ENCODE assay signal across 1 cellular context in the genomic region with DNA sequence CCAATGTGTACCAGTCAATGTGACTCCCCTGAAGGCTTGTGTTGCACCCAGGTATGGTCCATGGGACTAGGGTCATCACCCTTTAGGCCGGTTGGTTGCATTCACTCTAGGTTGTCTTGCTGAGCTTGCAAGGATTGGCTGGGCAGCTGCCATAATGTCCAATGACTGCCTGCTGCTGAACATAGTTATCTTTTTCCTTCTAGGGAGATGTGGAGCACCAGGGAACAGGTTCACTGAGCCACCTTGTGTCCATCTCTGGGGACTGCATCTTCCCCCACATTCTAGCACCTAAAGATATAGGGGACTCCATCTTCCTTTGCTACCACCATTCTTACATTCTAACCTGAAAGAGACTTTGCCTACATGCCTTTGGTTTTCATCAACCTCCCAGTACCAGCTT.
TF ChIP-seq lines count a peak whose summit lies in the region.

No MANE protein-coding gene starts in this region.

TF ChIP-seq in K562, 482 proteins besides CTCF, POLR2A, EP300 and RAD21 (continued from another document):
- TF ChIP-seq, protein P1, sequence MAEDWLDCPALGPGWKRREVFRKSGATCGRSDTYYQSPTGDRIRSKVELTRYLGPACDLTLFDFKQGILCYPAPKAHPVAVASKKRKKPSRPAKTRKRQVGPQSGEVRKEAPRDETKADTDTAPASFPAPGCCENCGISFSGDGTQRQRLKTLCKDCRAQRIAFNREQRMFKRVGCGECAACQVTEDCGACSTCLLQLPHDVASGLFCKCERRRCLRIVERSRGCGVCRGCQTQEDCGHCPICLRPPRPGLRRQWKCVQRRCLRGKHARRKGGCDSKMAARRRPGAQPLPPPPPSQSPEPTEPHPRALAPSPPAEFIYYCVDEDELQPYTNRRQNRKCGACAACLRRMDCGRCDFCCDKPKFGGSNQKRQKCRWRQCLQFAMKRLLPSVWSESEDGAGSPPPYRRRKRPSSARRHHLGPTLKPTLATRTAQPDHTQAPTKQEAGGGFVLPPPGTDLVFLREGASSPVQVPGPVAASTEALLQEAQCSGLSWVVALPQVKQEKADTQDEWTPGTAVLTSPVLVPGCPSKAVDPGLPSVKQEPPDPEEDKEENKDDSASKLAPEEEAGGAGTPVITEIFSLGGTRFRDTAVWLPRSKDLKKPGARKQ (CRISPR knock-in tag; IDR thresholded peaks at IDR 0.05), result no peak
- TF ChIP-seq SMC3 (conservative IDR thresholded peaks at IDR 0.05; ENCODE audit: insufficient read depth, low read depth, low read length), result peak; percentile 89
- TF ChIP-seq HLTF (IDR thresholded peaks at IDR 0.05), result no peak
- no peak for TF ChIP-seq ZNF431 (CRISPR knock-in tag; IDR thresholded peaks at IDR 0.05)
- peak; percentile 46; the same call in 1 of the 2 replicates for TF ChIP-seq STAG1 (CRISPR knock-in tag; IDR thresholded peaks at IDR 0.05; ENCODE audit: borderline replicate concordance)
- TF ChIP-seq POLR2AphosphoS2 (IDR thresholded peaks at IDR 0.05; ENCODE audit: low read length), result no peak
- no peak for TF ChIP-seq CXXC5 (CRISPR knock-in tag; IDR thresholded peaks at IDR 0.05)
- no peak for TF ChIP-seq MCM7 (IDR thresholded peaks at IDR 0.05)
- no peak for TF ChIP-seq ZNF184 (CRISPR knock-in tag; IDR thresholded peaks at IDR 0.05)
- TF ChIP-seq ZKSCAN3 (CRISPR knock-in tag; IDR thresholded peaks at IDR 0.05), result no peak
- TF ChIP-seq, protein P2, sequence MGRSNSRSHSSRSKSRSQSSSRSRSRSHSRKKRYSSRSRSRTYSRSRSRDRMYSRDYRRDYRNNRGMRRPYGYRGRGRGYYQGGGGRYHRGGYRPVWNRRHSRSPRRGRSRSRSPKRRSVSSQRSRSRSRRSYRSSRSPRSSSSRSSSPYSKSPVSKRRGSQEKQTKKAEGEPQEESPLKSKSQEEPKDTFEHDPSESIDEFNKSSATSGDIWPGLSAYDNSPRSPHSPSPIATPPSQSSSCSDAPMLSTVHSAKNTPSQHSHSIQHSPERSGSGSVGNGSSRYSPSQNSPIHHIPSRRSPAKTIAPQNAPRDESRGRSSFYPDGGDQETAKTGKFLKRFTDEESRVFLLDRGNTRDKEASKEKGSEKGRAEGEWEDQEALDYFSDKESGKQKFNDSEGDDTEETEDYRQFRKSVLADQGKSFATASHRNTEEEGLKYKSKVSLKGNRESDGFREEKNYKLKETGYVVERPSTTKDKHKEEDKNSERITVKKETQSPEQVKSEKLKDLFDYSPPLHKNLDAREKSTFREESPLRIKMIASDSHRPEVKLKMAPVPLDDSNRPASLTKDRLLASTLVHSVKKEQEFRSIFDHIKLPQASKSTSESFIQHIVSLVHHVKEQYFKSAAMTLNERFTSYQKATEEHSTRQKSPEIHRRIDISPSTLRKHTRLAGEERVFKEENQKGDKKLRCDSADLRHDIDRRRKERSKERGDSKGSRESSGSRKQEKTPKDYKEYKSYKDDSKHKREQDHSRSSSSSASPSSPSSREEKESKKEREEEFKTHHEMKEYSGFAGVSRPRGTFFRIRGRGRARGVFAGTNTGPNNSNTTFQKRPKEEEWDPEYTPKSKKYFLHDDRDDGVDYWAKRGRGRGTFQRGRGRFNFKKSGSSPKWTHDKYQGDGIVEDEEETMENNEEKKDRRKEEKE (IDR thresholded peaks at IDR 0.05; ENCODE audit: borderline replicate concordance in 1 of 2, control insufficient read depth in 1 of 2, low read depth in 2 of 2, low read length in 1 of 2), result no peak
- TF ChIP-seq ZZZ3 (IDR thresholded peaks at IDR 0.05), result no peak
- TF ChIP-seq, protein P3, sequence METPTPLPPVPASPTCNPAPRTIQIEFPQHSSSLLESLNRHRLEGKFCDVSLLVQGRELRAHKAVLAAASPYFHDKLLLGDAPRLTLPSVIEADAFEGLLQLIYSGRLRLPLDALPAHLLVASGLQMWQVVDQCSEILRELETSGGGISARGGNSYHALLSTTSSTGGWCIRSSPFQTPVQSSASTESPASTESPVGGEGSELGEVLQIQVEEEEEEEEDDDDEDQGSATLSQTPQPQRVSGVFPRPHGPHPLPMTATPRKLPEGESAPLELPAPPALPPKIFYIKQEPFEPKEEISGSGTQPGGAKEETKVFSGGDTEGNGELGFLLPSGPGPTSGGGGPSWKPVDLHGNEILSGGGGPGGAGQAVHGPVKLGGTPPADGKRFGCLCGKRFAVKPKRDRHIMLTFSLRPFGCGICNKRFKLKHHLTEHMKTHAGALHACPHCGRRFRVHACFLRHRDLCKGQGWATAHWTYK (CRISPR knock-in tag; IDR thresholded peaks at IDR 0.05), result no peak
- peak; percentile 4 for TF ChIP-seq NFYB (IDR thresholded peaks at IDR 0.05; ENCODE audit: extremely low read depth, insufficient read length)
- TF ChIP-seq SAP30 (IDR thresholded peaks at IDR 0.05; ENCODE audit: borderline replicate concordance, insufficient read depth, low read depth, low read length, poor library complexity, severe bottlenecking), result no peak
- no peak for TF ChIP-seq SP2 (IDR thresholded peaks at IDR 0.05; ENCODE audit: extremely low read depth, low read depth, low read length, poor library complexity, severe bottlenecking)
- TF ChIP-seq, protein P4, sequence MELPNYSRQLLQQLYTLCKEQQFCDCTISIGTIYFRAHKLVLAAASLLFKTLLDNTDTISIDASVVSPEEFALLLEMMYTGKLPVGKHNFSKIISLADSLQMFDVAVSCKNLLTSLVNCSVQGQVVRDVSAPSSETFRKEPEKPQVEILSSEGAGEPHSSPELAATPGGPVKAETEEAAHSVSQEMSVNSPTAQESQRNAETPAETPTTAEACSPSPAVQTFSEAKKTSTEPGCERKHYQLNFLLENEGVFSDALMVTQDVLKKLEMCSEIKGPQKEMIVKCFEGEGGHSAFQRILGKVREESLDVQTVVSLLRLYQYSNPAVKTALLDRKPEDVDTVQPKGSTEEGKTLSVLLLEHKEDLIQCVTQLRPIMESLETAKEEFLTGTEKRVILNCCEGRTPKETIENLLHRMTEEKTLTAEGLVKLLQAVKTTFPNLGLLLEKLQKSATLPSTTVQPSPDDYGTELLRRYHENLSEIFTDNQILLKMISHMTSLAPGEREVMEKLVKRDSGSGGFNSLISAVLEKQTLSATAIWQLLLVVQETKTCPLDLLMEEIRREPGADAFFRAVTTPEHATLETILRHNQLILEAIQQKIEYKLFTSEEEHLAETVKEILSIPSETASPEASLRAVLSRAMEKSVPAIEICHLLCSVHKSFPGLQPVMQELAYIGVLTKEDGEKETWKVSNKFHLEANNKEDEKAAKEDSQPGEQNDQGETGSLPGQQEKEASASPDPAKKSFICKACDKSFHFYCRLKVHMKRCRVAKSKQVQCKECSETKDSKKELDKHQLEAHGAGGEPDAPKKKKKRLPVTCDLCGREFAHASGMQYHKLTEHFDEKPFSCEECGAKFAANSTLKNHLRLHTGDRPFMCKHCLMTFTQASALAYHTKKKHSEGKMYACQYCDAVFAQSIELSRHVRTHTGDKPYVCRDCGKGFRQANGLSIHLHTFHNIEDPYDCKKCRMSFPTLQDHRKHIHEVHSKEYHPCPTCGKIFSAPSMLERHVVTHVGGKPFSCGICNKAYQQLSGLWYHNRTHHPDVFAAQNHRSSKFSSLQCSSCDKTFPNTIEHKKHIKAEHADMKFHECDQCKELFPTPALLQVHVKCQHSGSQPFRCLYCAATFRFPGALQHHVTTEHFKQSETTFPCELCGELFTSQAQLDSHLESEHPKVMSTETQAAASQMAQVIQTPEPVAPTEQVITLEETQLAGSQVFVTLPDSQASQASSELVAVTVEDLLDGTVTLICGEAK (IDR thresholded peaks at IDR 0.05), result no peak
- TF ChIP-seq, protein P4 (CRISPR knock-in tag; IDR thresholded peaks at IDR 0.05), result no peak
- TF ChIP-seq ZNF274 (IDR thresholded peaks at IDR 0.05; ENCODE audit: borderline replicate concordance, low read depth, low read length), result no peak
- TF ChIP-seq SLC30A9 (CRISPR knock-in tag; IDR thresholded peaks at IDR 0.05), result no peak
- no peak for TF ChIP-seq ETV5 (CRISPR knock-in tag; IDR thresholded peaks at IDR 0.05; ENCODE audit: low read depth)
- no peak for TF ChIP-seq FOSL1 (tag; conservative IDR thresholded peaks at IDR 0.05)
